In genomic region chr16:1530883-1531637, GRCh38 we compare ENCODE assay signal across 12 cellular contexts. TPM values are rescaled to one million over a fixed set of nuclear protein-coding genes. Genes with fewer than 3 reads are reported as not detected.
DNase-seq lines count a peak whose midpoint lies in the region; ATAC-seq and TF ChIP-seq lines count a peak whose summit lies in the region.
"Had no signal": no experiment of that assay in that cellular context is flagged by ENCODE, and none has a peak within 500 bp of the region (broad histone marks: within the 10 kb centered on the region; RNA-seq: fewer than 3 reads in every experiment).

No MANE protein-coding gene starts in this region.

- DNase-seq in AG10803 (ENCODE audit: low read depth) (peak; percentile 96), cardiac fibroblast (ENCODE audit: low read depth in 2 of 2) (peak; percentile 79 to 90), left ventricle myocardium superior (peak; percentile 83), prostate gland (ENCODE audit: low spot score) (peak; percentile 21), activated gamma-delta T cell treated with Interleukin-2 at 50 U/mL for 16 hours (no peak), NCI-H1105 treated with DMSO at 0.1 percent for 48 hours (lab: John Stamatoyannopoulos, UW) (no peak), Kasumi-1 (lab: John Stamatoyannopoulos, UW) (no peak)
- DNase-seq: activated CD4-positive, alpha-beta T cell treated with anti-CD3 and anti-CD28 coated beads, Interleukin-2, amount 10 ng/mL, durations not matched to agents 24 days and 14 days; anterior cingulate cortex; NCI-H1930 had no signal

- H3K4me1 ChIP-seq in prostate gland (replicated peaks): no peaks in the 10 kb centered on the region
- H3K4me1 ChIP-seq: HAP-1 had no signal

- H3K27ac ChIP-seq in prostate gland: peak overlapping the region; percentile 81 to 87

- ATAC-seq in left ventricle myocardium superior (peak; percentile 51), HG03378 (IDR thresholded peaks at IDR 0.05; ENCODE audit: unreplicated experiment) (no peak)

- H3K9me3 ChIP-seq in prostate gland: no peaks in the 10 kb centered on the region
- H3K9me3 ChIP-seq: HAP-1 had no signal

- no peaks in the 10 kb centered on the region for H3K36me3 ChIP-seq in prostate gland
- H3K36me3 ChIP-seq: HAP-1 had no signal

- intact Hi-C loops in left ventricle myocardium superior (cut with micrococcal nuclease) (no loop called here), prostate gland (cut with DNase I) (loop anchor here (5.0 kb wide), 1 partner anchor 81 kb away; the partner anchor contains the start of genes CRAMP1 and IFT140)

- TF ChIP-seq CTCF in AG10803 (conservative IDR thresholded peaks at IDR 0.05; ENCODE audit: low read length) (0 out of 2 replicates have a peak, but pooled peaks have one; percentile 2), cardiac fibroblast (IDR thresholded peaks at IDR 0.05; ENCODE audit: low read depth, low read length) (no peak), prostate gland (IDR thresholded peaks at IDR 0.05) (no peak)

- H3K4me3 ChIP-seq in AG10803 (ENCODE audit: low read length) (peak overlapping the region; percentile 33), cardiac fibroblast (replicated peaks in 1 of 2; ENCODE audit: low read depth in 2 of 2, low read length in 2 of 2) (no peak overlapping the region), prostate gland (no peak overlapping the region)
- H3K4me3 ChIP-seq: HAP-1 had no signal

- H3K27me3 ChIP-seq in prostate gland (replicated peaks; ENCODE audit: insufficient read depth): no peaks in the 10 kb centered on the region

- 42% methylated on average over 35 of the region's 35 CpGs for WGBS in prostate gland

- no peak for TF ChIP-seq POLR2A in prostate gland (IDR thresholded peaks at IDR 0.05)

RNA-seq across cellular contexts. Expression of gene TMEM204, which starts 2.4 kb away (rescaled TPM):
- total RNA-seq in left ventricle myocardium superior (28.8 TPM), prostate gland (10 to 100 TPM; 20.7 to 33.9 TPM)

RNA-seq across cellular contexts. Expression of gene TELO2, which starts 37.9 kb away (rescaled TPM):
- total RNA-seq in left ventricle myocardium superior: 21.6 TPM
- 10 to 100 TPM; 35.1 to 53.5 TPM for total RNA-seq in prostate gland

RNA-seq across cellular contexts. Expression of gene PTX4, which starts 42.3 kb away (rescaled TPM):
- total RNA-seq in left ventricle myocardium superior (not detected), prostate gland (1 to 10 TPM in 1 of 2 donors, not detected in 1; 2.2 TPM)
- total RNA-seq: activated CD4-positive, alpha-beta T cell treated with anti-CD3 and anti-CD28 coated beads, Interleukin-2, amount 10 ng/mL, durations not matched to agents 24 days and 14 days had no signal

RNA-seq across cellular contexts. Expression of gene CLCN7, which starts 56.2 kb away (rescaled TPM):
- total RNA-seq in left ventricle myocardium superior (53.2 TPM), prostate gland (100 to 1,000 TPM in 1 of 2 donors, 10 to 100 TPM in 1; 51.9 to 108 TPM)

Comparison
In these comparisons a context has a peak if more than half of its experiments do, and no peak if none do; other contexts are left out.
1. DNase-seq: peak in AG10803 (single experiment), cardiac fibroblast (2 of 2), left ventricle myocardium superior (single experiment) and prostate gland (single experiment); none in activated gamma-delta T cell treated with Interleukin-2 at 50 U/mL for 16 hours (single experiment), NCI-H1105 treated with DMSO at 0.1 percent for 48 hours (single experiment) and Kasumi-1 (0 of 2).